ENCODE assay signal across 1 cellular context in the genomic region with DNA sequence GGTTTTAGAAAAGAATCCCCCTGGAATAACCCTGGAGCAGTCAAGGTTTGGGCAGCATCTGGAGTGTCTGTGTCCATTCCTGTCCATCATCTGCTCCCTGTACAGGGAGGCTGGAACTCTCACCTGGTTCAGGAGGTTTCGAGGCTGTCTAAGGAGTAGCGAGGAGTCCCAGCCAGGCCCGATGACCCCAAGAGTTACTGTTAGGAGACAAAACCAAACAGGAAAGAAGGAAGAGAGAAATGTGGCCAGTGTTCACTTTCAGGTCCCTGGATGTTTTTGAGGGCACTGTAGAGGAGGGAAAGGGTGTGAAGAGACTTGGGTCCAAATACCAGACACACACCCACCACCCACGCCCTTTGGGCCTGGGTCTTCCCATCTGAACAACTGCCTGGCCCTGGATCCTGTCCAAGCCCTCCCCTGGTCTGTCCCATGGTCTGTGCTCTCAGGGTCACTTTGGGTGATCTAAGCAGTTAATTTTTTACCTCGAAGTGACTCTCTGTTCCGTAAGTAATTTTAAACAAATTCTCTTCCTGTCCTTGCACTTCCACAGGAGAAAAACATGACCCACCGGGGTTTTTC.
TF ChIP-seq lines count a peak whose summit lies in the region.

No MANE protein-coding gene starts in this region.

TF ChIP-seq in HepG2, 621 proteins besides CTCF, POLR2A, EP300 and RAD21 (continued from another document and continues in another):
- TF ChIP-seq, protein P1, sequence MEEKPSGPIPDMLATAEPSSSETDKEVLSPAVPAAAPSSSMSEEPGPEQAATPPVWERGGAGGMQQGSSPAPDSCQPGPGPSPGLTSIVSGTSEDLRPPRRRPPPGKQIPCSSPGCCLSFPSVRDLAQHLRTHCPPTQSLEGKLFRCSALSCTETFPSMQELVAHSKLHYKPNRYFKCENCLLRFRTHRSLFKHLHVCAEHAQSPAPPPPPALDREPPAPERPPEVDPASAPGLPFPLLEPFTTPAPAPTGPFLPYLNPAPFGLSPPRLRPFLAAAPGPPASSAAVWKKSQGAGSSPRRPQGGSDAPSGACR (CRISPR knock-in tag; IDR thresholded peaks at IDR 0.05), result no peak
- TF ChIP-seq, protein P2, sequence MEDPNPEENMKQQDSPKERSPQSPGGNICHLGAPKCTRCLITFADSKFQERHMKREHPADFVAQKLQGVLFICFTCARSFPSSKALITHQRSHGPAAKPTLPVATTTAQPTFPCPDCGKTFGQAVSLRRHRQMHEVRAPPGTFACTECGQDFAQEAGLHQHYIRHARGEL (CRISPR knock-in tag; IDR thresholded peaks at IDR 0.05), result no peak
- no peak for TF ChIP-seq NFKBIZ (CRISPR knock-in tag; IDR thresholded peaks at IDR 0.05)
- no peak for TF ChIP-seq RNF2 (conservative IDR thresholded peaks at IDR 0.05; ENCODE audit: low read depth)
- no peak for TF ChIP-seq REXO4 (CRISPR knock-in tag; IDR thresholded peaks at IDR 0.05; ENCODE audit: borderline replicate concordance)
- TF ChIP-seq PHB2 (IDR thresholded peaks at IDR 0.05; ENCODE audit: partially characterized antibody), result no peak
- TF ChIP-seq PHF5A (CRISPR knock-in tag; IDR thresholded peaks at IDR 0.05; ENCODE audit: low read depth, unreplicated experiment), result no peak
- TF ChIP-seq GFI1 (CRISPR knock-in tag; IDR thresholded peaks at IDR 0.05; ENCODE audit: borderline replicate concordance), result no peak
- TF ChIP-seq PCBP1 (IDR thresholded peaks at IDR 0.05; ENCODE audit: borderline replicate concordance, low read depth, low read length), result no peak
- no peak; the same call in 1 of the 2 replicates for TF ChIP-seq POLR2AphosphoS5 (IDR thresholded peaks at IDR 0.05; ENCODE audit: low read depth, low read length)
- no peak for TF ChIP-seq FOSL1 (CRISPR knock-in tag; IDR thresholded peaks at IDR 0.05; ENCODE audit: borderline replicate concordance)
- TF ChIP-seq TAF15 (IDR thresholded peaks at IDR 0.05; ENCODE audit: low read depth, low read length, poor library complexity, severe bottlenecking), result no peak
- TF ChIP-seq, protein P3, sequence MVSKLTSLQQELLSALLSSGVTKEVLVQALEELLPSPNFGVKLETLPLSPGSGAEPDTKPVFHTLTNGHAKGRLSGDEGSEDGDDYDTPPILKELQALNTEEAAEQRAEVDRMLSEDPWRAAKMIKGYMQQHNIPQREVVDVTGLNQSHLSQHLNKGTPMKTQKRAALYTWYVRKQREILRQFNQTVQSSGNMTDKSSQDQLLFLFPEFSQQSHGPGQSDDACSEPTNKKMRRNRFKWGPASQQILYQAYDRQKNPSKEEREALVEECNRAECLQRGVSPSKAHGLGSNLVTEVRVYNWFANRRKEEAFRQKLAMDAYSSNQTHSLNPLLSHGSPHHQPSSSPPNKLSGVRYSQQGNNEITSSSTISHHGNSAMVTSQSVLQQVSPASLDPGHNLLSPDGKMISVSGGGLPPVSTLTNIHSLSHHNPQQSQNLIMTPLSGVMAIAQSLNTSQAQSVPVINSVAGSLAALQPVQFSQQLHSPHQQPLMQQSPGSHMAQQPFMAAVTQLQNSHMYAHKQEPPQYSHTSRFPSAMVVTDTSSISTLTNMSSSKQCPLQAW (CRISPR knock-in tag; IDR thresholded peaks at IDR 0.05), result peak; percentile 96
- TF ChIP-seq ZNF556 (CRISPR knock-in tag; IDR thresholded peaks at IDR 0.05; ENCODE audit: borderline replicate concordance), result 0 out of 2 replicates have a peak, but pooled peaks have one; percentile 29
- TF ChIP-seq, protein P4, sequence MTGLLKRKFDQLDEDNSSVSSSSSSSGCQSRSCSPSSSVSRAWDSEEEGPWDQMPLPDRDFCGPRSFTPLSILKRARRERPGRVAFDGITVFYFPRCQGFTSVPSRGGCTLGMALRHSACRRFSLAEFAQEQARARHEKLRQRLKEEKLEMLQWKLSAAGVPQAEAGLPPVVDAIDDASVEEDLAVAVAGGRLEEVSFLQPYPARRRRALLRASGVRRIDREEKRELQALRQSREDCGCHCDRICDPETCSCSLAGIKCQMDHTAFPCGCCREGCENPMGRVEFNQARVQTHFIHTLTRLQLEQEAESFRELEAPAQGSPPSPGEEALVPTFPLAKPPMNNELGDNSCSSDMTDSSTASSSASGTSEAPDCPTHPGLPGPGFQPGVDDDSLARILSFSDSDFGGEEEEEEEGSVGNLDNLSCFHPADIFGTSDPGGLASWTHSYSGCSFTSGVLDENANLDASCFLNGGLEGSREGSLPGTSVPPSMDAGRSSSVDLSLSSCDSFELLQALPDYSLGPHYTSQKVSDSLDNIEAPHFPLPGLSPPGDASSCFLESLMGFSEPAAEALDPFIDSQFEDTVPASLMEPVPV (CRISPR knock-in tag; IDR thresholded peaks at IDR 0.05), result no peak
- no peak for TF ChIP-seq ZNF230 (CRISPR knock-in tag; IDR thresholded peaks at IDR 0.05)
- no peak for TF ChIP-seq ZNF329 (CRISPR knock-in tag; IDR thresholded peaks at IDR 0.05; ENCODE audit: low read depth)
- no peak for TF ChIP-seq HOXA5 (CRISPR knock-in tag; IDR thresholded peaks at IDR 0.05)
- no peak for TF ChIP-seq ELF1 (CRISPR knock-in tag; IDR thresholded peaks at IDR 0.05)
- no peak for TF ChIP-seq KAT7 (CRISPR knock-in tag; IDR thresholded peaks at IDR 0.05; ENCODE audit: borderline replicate concordance)
- TF ChIP-seq, protein P5, sequence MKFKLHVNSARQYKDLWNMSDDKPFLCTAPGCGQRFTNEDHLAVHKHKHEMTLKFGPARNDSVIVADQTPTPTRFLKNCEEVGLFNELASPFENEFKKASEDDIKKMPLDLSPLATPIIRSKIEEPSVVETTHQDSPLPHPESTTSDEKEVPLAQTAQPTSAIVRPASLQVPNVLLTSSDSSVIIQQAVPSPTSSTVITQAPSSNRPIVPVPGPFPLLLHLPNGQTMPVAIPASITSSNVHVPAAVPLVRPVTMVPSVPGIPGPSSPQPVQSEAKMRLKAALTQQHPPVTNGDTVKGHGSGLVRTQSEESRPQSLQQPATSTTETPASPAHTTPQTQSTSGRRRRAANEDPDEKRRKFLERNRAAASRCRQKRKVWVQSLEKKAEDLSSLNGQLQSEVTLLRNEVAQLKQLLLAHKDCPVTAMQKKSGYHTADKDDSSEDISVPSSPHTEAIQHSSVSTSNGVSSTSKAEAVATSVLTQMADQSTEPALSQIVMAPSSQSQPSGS (CRISPR knock-in tag; IDR thresholded peaks at IDR 0.05), result no peak
- TF ChIP-seq, protein P6, sequence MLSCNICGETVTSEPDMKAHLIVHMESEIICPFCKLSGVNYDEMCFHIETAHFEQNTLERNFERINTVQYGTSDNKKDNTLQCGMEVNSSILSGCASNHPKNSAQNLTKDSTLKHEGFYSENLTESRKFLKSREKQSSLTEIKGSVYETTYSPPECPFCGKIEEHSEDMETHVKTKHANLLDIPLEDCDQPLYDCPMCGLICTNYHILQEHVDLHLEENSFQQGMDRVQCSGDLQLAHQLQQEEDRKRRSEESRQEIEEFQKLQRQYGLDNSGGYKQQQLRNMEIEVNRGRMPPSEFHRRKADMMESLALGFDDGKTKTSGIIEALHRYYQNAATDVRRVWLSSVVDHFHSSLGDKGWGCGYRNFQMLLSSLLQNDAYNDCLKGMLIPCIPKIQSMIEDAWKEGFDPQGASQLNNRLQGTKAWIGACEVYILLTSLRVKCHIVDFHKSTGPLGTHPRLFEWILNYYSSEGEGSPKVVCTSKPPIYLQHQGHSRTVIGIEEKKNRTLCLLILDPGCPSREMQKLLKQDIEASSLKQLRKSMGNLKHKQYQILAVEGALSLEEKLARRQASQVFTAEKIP (CRISPR knock-in tag; IDR thresholded peaks at IDR 0.05; ENCODE audit: borderline replicate concordance), result no peak
- TF ChIP-seq IRF2 (CRISPR knock-in tag; IDR thresholded peaks at IDR 0.05), result no peak
- 0 out of 2 replicates have a peak, but pooled peaks have one; percentile 18 for TF ChIP-seq KAT8 (CRISPR knock-in tag; IDR thresholded peaks at IDR 0.05)
- TF ChIP-seq ATRX (CRISPR knock-in tag; IDR thresholded peaks at IDR 0.05; ENCODE audit: borderline replicate concordance), result no peak
- no peak for TF ChIP-seq ZNF563 (CRISPR knock-in tag; IDR thresholded peaks at IDR 0.05)
- TF ChIP-seq PITX1 (CRISPR knock-in tag; IDR thresholded peaks at IDR 0.05), result no peak
- 0 out of 2 replicates have a peak, but pooled peaks have one; percentile 7 for TF ChIP-seq ZNF331 (CRISPR knock-in tag; IDR thresholded peaks at IDR 0.05)
- no peak for TF ChIP-seq SMC3 (IDR thresholded peaks at IDR 0.05; ENCODE audit: low read length)
- TF ChIP-seq, protein P7, sequence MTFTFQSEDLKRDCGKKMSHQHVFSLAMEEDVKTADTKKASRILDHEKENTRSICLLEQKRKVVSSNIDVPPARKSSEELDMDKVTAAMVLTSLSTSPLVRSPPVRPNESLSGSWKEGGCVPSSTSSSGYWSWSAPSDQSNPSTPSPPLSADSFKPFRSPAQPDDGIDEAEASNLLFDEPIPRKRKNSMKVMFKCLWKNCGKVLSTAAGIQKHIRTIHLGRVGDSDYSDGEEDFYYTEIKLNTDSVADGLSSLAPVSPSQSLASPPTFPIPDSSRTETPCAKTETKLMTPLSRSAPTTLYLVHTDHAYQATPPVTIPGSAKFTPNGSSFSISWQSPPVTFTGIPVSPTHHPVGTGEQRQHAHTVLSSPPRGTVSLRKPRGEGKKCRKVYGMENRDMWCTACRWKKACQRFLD (CRISPR knock-in tag; IDR thresholded peaks at IDR 0.05; ENCODE audit: borderline replicate concordance), result no peak
- TF ChIP-seq, protein P8, sequence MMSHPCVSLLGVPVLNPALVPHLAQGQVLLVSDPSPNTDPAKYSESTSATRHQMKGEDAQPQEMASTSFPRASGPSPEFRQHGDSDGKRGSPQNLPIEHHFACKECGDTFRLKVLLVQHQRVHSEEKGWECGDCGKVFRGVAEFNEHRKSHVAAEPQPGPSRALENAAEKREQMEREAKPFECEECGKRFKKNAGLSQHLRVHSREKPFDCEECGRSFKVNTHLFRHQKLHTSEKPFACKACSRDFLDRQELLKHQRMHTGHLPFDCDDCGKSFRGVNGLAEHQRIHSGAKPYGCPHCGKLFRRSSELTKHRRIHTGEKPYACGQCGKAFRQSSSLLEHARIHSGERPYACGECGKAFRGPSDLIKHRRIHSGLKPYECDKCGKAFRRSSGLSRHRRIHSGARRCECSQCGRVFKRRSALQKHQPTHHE (CRISPR knock-in tag; IDR thresholded peaks at IDR 0.05; ENCODE audit: borderline replicate concordance), result no peak
- peak; percentile 65; the same call in 1 of the 2 replicates for TF ChIP-seq MIXL1 (CRISPR knock-in tag; IDR thresholded peaks at IDR 0.05)
- TF ChIP-seq NFE2L1 (CRISPR knock-in tag; IDR thresholded peaks at IDR 0.05; ENCODE audit: borderline replicate concordance), result no peak
- TF ChIP-seq, protein P9, sequence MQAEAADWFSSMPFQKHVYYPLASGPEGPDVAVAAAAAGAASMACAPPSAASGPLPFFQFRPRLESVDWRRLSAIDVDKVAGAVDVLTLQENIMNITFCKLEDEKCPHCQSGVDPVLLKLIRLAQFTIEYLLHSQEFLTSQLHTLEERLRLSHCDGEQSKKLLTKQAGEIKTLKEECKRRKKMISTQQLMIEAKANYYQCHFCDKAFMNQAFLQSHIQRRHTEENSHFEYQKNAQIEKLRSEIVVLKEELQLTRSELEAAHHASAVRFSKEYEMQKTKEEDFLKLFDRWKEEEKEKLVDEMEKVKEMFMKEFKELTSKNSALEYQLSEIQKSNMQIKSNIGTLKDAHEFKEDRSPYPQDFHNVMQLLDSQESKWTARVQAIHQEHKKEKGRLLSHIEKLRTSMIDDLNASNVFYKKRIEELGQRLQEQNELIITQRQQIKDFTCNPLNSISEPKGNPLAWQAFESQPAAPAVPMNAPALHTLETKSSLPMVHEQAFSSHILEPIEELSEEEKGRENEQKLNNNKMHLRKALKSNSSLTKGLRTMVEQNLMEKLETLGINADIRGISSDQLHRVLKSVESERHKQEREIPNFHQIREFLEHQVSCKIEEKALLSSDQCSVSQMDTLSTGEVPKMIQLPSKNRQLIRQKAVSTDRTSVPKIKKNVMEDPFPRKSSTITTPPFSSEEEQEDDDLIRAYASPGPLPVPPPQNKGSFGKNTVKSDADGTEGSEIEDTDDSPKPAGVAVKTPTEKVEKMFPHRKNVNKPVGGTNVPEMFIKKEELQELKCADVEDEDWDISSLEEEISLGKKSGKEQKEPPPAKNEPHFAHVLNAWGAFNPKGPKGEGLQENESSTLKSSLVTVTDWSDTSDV (CRISPR knock-in tag; IDR thresholded peaks at IDR 0.05), result no peak
- no peak for TF ChIP-seq SMYD3 (CRISPR knock-in tag; IDR thresholded peaks at IDR 0.05)
- TF ChIP-seq TAF1 (CRISPR knock-in tag; IDR thresholded peaks at IDR 0.05), result no peak
- TF ChIP-seq ZNF468 (CRISPR knock-in tag; IDR thresholded peaks at IDR 0.05), result no peak
- no peak for TF ChIP-seq HNRNPL (IDR thresholded peaks at IDR 0.05; ENCODE audit: low read depth, low read length)
- no peak for TF ChIP-seq FIP1L1 (IDR thresholded peaks at IDR 0.05; ENCODE audit: borderline replicate concordance, insufficient read depth, low read depth, low read length)
- TF ChIP-seq KMT2A (CRISPR knock-in tag; IDR thresholded peaks at IDR 0.05), result no peak
- TF ChIP-seq ZNF879 (CRISPR knock-in tag; IDR thresholded peaks at IDR 0.05), result no peak
- no peak for TF ChIP-seq IKZF4 (CRISPR knock-in tag; IDR thresholded peaks at IDR 0.05; ENCODE audit: borderline replicate concordance, low read depth, not compliant biosample characterization)
- no peak for TF ChIP-seq KDM5A (IDR thresholded peaks at IDR 0.05; ENCODE audit: borderline replicate concordance, low read length)
- TF ChIP-seq RBAK (CRISPR knock-in tag; IDR thresholded peaks at IDR 0.05), result no peak
- TF ChIP-seq HHEX (CRISPR knock-in tag; IDR thresholded peaks at IDR 0.05), result 0 out of 2 replicates have a peak, but pooled peaks have one; percentile 10
- TF ChIP-seq, protein P10, sequence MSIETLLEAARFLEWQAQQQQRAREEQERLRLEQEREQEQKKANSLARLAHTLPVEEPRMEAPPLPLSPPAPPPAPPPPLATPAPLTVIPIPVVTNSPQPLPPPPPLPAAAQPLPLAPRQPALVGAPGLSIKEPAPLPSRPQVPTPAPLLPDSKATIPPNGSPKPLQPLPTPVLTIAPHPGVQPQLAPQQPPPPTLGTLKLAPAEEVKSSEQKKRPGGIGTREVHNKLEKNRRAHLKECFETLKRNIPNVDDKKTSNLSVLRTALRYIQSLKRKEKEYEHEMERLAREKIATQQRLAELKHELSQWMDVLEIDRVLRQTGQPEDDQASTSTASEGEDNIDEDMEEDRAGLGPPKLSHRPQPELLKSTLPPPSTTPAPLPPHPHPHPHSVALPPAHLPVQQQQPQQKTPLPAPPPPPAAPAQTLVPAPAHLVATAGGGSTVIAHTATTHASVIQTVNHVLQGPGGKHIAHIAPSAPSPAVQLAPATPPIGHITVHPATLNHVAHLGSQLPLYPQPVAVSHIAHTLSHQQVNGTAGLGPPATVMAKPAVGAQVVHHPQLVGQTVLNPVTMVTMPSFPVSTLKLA (IDR thresholded peaks at IDR 0.05), result no peak
- TF ChIP-seq KDM1A (CRISPR knock-in tag; IDR thresholded peaks at IDR 0.05), result no peak
- TF ChIP-seq POLR2AphosphoS2 (IDR thresholded peaks at IDR 0.05; ENCODE audit: low read depth, low read length), result no peak
- TF ChIP-seq, protein P11, sequence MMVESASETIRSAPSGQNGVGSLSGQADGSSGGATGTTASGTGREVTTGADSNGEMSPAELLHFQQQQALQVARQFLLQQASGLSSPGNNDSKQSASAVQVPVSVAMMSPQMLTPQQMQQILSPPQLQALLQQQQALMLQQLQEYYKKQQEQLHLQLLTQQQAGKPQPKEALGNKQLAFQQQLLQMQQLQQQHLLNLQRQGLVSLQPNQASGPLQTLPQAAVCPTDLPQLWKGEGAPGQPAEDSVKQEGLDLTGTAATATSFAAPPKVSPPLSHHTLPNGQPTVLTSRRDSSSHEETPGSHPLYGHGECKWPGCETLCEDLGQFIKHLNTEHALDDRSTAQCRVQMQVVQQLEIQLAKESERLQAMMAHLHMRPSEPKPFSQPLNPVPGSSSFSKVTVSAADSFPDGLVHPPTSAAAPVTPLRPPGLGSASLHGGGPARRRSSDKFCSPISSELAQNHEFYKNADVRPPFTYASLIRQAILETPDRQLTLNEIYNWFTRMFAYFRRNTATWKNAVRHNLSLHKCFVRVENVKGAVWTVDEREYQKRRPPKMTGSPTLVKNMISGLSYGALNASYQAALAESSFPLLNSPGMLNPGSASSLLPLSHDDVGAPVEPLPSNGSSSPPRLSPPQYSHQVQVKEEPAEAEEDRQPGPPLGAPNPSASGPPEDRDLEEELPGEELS (CRISPR knock-in tag; IDR thresholded peaks at IDR 0.05), result peak; percentile 80
- TF ChIP-seq KLF16 (CRISPR knock-in tag; IDR thresholded peaks at IDR 0.05), result no peak
